ENCODE assay signal across 9 cellular contexts in genomic region chr5:172769324-172769597, GRCh38. TPM values are rescaled to one million over a fixed set of nuclear protein-coding genes. Genes with fewer than 3 reads are reported as not detected.
DNase-seq lines count a peak whose midpoint lies in the region; ATAC-seq and TF ChIP-seq lines count a peak whose summit lies in the region.
"Had no signal": no experiment of that assay in that cellular context is flagged by ENCODE, and none has a peak within 500 bp of the region (broad histone marks: within the 10 kb centered on the region; RNA-seq: fewer than 3 reads in every experiment).

No MANE protein-coding gene starts in this region.

- peaks cover 37% of the 10 kb centered on the region for H3K36me3 ChIP-seq in right atrium auricular region
- peaks cover 26 to 57% of the 10 kb centered on the region in 2 donors for H3K36me3 ChIP-seq in muscle layer of duodenum (ENCODE audit: control insufficient read depth in 1 of 2, insufficient read depth in 2 of 2, low read length in 2 of 2)
- peaks cover 6 to 15% of the 10 kb centered on the region in 2 donors for H3K36me3 ChIP-seq in aorta (ENCODE audit: control insufficient read depth in 1 of 2, insufficient read depth in 2 of 2, low read length in 1 of 2)

- H3K27me3 ChIP-seq in right atrium auricular region (no peaks in the 10 kb centered on the region), muscle layer of duodenum (ENCODE audit: low read depth, low read length) (no peaks in the 10 kb centered on the region), aorta (ENCODE audit: control insufficient read depth in 1 of 2, insufficient read depth in 2 of 2, low read length in 1 of 2) (no peaks in the 10 kb centered on the region)

- DNase-seq in right atrium auricular region (ENCODE audit: low spot score) (no peak), left ventricle myocardium superior (no peak), aorta (no peak), HPDE6-E6E7 (ENCODE audit: extremely low spot score) (no peak), iPS-NIHi11 (ENCODE audit: low spot score) (no peak), NCI-H446 treated with DMSO at 0.1 percent for 48 hours (lab: John Stamatoyannopoulos, UW) (no peak)
- DNase-seq: GF-D8 had no signal

- ATAC-seq in left ventricle myocardium superior, result no peak
- no peak for ATAC-seq in aorta (ENCODE audit: low FRiP score)

- H3K9me3 ChIP-seq in right atrium auricular region (no peaks in the 10 kb centered on the region), muscle layer of duodenum (ENCODE audit: control insufficient read depth in 1 of 2, low read length in 2 of 2) (no peaks in the 10 kb centered on the region), aorta (ENCODE audit: control insufficient read depth, low read length) (no peaks in the 10 kb centered on the region)

- 6% methylated on average over 2 of the region's 2 CpGs for WGBS in aorta, 2 donors

- H3K4me3 ChIP-seq in right atrium auricular region (peak overlapping the region; percentile 80 to 87), muscle layer of duodenum (ENCODE audit: low read depth in 1 of 2, low read length in 2 of 2) (peak overlapping the region; percentile 85 to 98), aorta (ENCODE audit: low read length in 2 of 2) (peak overlapping the region; percentile 78 to 100)

- TF ChIP-seq CTCF in right atrium auricular region (IDR thresholded peaks at IDR 0.05), result no peak

- H3K27ac ChIP-seq in right atrium auricular region (peak overlapping the region; percentile 93 to 97), cingulate gyrus (ENCODE audit: low read depth, low read length) (peak overlapping the region; percentile 99), muscle layer of duodenum (ENCODE audit: low read length) (peak overlapping the region; percentile 99), aorta (ENCODE audit: low read depth in 1 of 2, low read length in 2 of 2) (peak overlapping the region; percentile 83 to 100)

- intact Hi-C loops in left ventricle myocardium superior (cut with micrococcal nuclease), result no loop called here
- intact Hi-C loops in aorta (cut with DNase I), result loop anchor here in 1 of 2 donors (2.0 kb wide), 1 partner anchor 164 kb away; no protein-coding TSS in a partner anchor

- peaks cover 0 to 56% of the 10 kb centered on the region in 2 donors for H3K4me1 ChIP-seq in right atrium auricular region
- peaks cover 4 to 17% of the 10 kb centered on the region in 2 donors for H3K4me1 ChIP-seq in muscle layer of duodenum (ENCODE audit: control insufficient read depth in 1 of 2, insufficient read depth in 2 of 2, low read length in 2 of 2)
- no peaks in the 10 kb centered on the region for H3K4me1 ChIP-seq in aorta (ENCODE audit: control insufficient read depth in 1 of 2, insufficient read depth in 2 of 2, low read length in 2 of 2)

RNA-seq across cellular contexts. Expression of gene DUSP1, which starts 1.7 kb away (rescaled TPM):
- total RNA-seq in right atrium auricular region, result 100 to 1,000 TPM; 804 to 819 TPM
- total RNA-seq in left ventricle myocardium superior, result 98.9 TPM
- total RNA-seq in aorta, result 1,000 to 10,000 TPM in 1 of 2 donors, 100 to 1,000 TPM in 1; 293 to 1,994 TPM
- polyA plus RNA-seq in aorta, result 100 to 1,000 TPM; 178 to 515 TPM
